In genomic region chr19:38711726-38712153, GRCh38 we compare ENCODE assay signal across 8 cellular contexts. TPM values are rescaled to one million over a fixed set of nuclear protein-coding genes. Genes with fewer than 3 reads are reported as not detected.
A peak's percentile ranks its signal among the peaks of the same experiment; 100 is the strongest.
DNase-seq lines count a peak whose midpoint lies in the region; TF ChIP-seq lines count a peak whose summit lies in the region.

No MANE protein-coding gene starts in this region.

- H3K4me2 ChIP-seq in trophoblast cell (ENCODE audit: low read length) = no peak overlapping the region

- H4K8ac ChIP-seq in trophoblast cell (ENCODE audit: low read depth, low read length) = no peak overlapping the region

- no peak overlapping the region for H2BK5ac ChIP-seq in trophoblast cell (ENCODE audit: low read depth, low read length, poor library complexity)

- H4K91ac ChIP-seq in trophoblast cell (ENCODE audit: low read depth, low read length) = peak overlapping the region; percentile 2

- H3K79me2 ChIP-seq in trophoblast cell (ENCODE audit: control insufficient read depth, insufficient read depth, low read length, poor library complexity) = no peaks in the 10 kb centered on the region

- no peak overlapping the region for H2BK120ac ChIP-seq in trophoblast cell (ENCODE audit: insufficient read depth, low read length, poor library complexity)

- H3K79me1 ChIP-seq in trophoblast cell (ENCODE audit: low read length) = peaks cover 7% of the 10 kb centered on the region

- H3K4ac ChIP-seq in trophoblast cell (ENCODE audit: low read depth, low read length) = no peak overlapping the region

- peak; percentile 6 for TF ChIP-seq CTCF in AG09319 (IDR thresholded peaks at IDR 0.05; ENCODE audit: low read depth, low read length)
- no peak for TF ChIP-seq CTCF in fibroblast of villous mesenchyme (IDR thresholded peaks at IDR 0.05; ENCODE audit: insufficient read depth, low read depth, low read length)

- H3K9ac ChIP-seq in trophoblast cell (ENCODE audit: low read length) = no peak overlapping the region

- no peak overlapping the region for H4K12ac ChIP-seq in trophoblast cell (ENCODE audit: low read depth, low read length)

- no peak overlapping the region for H3K23ac ChIP-seq in trophoblast cell (ENCODE audit: low read length)

- no peak overlapping the region for H3K14ac ChIP-seq in trophoblast cell (ENCODE audit: low read length)

- peaks cover 18 to 23% of the 10 kb centered on the region in 2 experiments for H3K4me1 ChIP-seq in trophoblast cell (ENCODE audit: control insufficient read depth in 1 of 2, insufficient read depth in 2 of 2, low read length in 2 of 2)

- peaks cover 2% of the 10 kb centered on the region for H3K9me3 ChIP-seq in trophoblast cell (ENCODE audit: insufficient read depth, low read depth, low read length)

- no peak overlapping the region for H3K4me3 ChIP-seq in fibroblast of villous mesenchyme (ENCODE audit: low read depth, low read length)
- H3K4me3 ChIP-seq in trophoblast cell (ENCODE audit: low read depth, low read length) = no peak overlapping the region

- peak overlapping the region; percentile 0 for H3K27ac ChIP-seq in trophoblast cell (ENCODE audit: low read depth, low read length)

- H2BK12ac ChIP-seq in trophoblast cell (ENCODE audit: low read length) = no peak overlapping the region

- H3K18ac ChIP-seq in trophoblast cell (ENCODE audit: low read length) = peak overlapping the region; percentile 21

- no peaks in the 10 kb centered on the region for H3K27me3 ChIP-seq in trophoblast cell (ENCODE audit: insufficient read depth, low read length)

- no peak overlapping the region for H2AFZ ChIP-seq in trophoblast cell (ENCODE audit: insufficient read depth, low read length, poor library complexity)

- WGBS in trophoblast cell (ENCODE audit: extremely low coverage, insufficient coverage, insufficient read length) = no CpG with 5 or more reads among the region's 12 CpGs

- no peak overlapping the region for H2AK5ac ChIP-seq in trophoblast cell (ENCODE audit: low read length)

- peaks cover 92% of the 10 kb centered on the region in 2 experiments for H3K36me3 ChIP-seq in trophoblast cell (ENCODE audit: control insufficient read depth in 1 of 2, insufficient read depth in 2 of 2, low read length in 2 of 2)

- peak; percentile 86 for DNase-seq in AG09319 (ENCODE audit: extremely low read depth, low read depth)
- DNase-seq in RPMI7951 (ENCODE audit: low read depth) = peak; percentile 98
- peak; percentile 89 for DNase-seq in fibroblast of villous mesenchyme (ENCODE audit: low read depth)
- DNase-seq in trophoblast cell = no peak
- no peak for DNase-seq in NCI-H1694 (lab: John Stamatoyannopoulos, UW)
- DNase-seq in RPMI8226 = no peak
- DNase-seq in Ammon's horn (ENCODE audit: low spot score) = no peak
- no peak for DNase-seq in NAMALWA (ENCODE audit: low spot score)

RNA-seq across cellular contexts. Expression of gene CAPN12, which starts 32.5 kb away (rescaled TPM):
- not detected in 2 replicates for total RNA-seq in RPMI7951 (2014; rRNA removed; shearing (Covaris generic))
- 0.86 TPM in 1 of 2 replicates, not detected in the other for total RNA-seq in fibroblast of villous mesenchyme
- 11.0 and 11.5 TPM in 2 replicates for polyA plus RNA-seq in trophoblast cell (2013)

Comparison
In these comparisons a context has a peak if more than half of its experiments do, and no peak if none do; other contexts are left out.
1. DNase-seq: peak in AG09319 (single experiment), RPMI7951 (single experiment) and fibroblast of villous mesenchyme (single experiment); none in trophoblast cell (0 of 2), NCI-H1694 (single experiment), RPMI8226 (single experiment), Ammon's horn (single experiment) and NAMALWA (single experiment).